Comparison of ENCODE assay signal across 36 cellular contexts in genomic region chr16:27191352-27191924, GRCh38.
"Had no signal": no experiment of that assay in that cellular context is flagged by ENCODE, and none has a peak within 500 bp of the region (broad histone marks: within the 10 kb centered on the region; RNA-seq: fewer than 3 reads in every experiment).

No MANE protein-coding gene starts in this region.

- DNase-seq: activated B cell treated with CpG ODN at 0.5 μM for 24 hours; activated CD4-positive, alpha-beta T cell treated with anti-CD3 and anti-CD28 coated beads for 4 hours; activated CD4-positive, alpha-beta T cell treated with anti-CD3 and anti-CD28 coated beads, Interleukin-2, amount 50 U/mL, for 4 hours; activated CD4-positive, CD25-positive, alpha-beta regulatory T cell treated with anti-CD3 and anti-CD28 coated beads, Interleukin-2, amount 50 U/mL, for 72 hours; activated CD8-positive, alpha-beta T cell treated with anti-CD3 and anti-CD28 coated beads for 36 hours; activated effector memory CD4-positive, alpha-beta T cell treated with anti-CD3 and anti-CD28 coated beads, Interleukin-2, amount 50 U/mL, for 16 hours; activated naive CD4-positive, alpha-beta T cell; activated naive CD8-positive, alpha-beta T cell treated with anti-CD3 and anti-CD28 coated beads, Interleukin-2, amount 10 ng/mL, durations not matched to agents 7 days and 5 days; activated T-cell treated with anti-CD3 and anti-CD28 coated beads, Interleukin-2, amount 50 U/mL, for 1 hour; activated T-cell treated with anti-CD3 and anti-CD28 coated beads, Interleukin-2, amount 50 U/mL, for 72 hours; amygdala; MM.1S; MV-4-11; NCI-H1092; NCI-H1436 treated with DMSO at 0.1 percent for 48 hours; NCI-H1694 treated with DMSO at 0.1 percent for 48 hours; NCI-H2029; NCI-H2107; NCI-H2171; NCI-H510A; NCI-H526; NCI-H748 treated with DMSO at 0.1 percent for 48 hours; NK-92 treated with Interleukin-12 subunit alpha and Interleukin-12 subunit beta, amount 100 ng/mL, for 24 hours; PC-3; SW 1271; T-helper 1 cell; T-helper 2 cell; T-helper 9 cell had no signal

- ATAC-seq: activated CD8-positive, alpha-beta T cell treated with anti-CD3 and anti-CD28 coated beads for 36 hours; activated T-cell treated with anti-CD3 and anti-CD28 coated beads, Interleukin-2, amount 50 U/mL, for 72 hours; activated T-helper 17 cell treated with anti-CD3 and anti-CD28 coated beads, Interleukin-2, amount 50 U/mL, for 72 hours; PC-3; Right ventricle myocardium inferior had no signal

- H3K9ac ChIP-seq: KMS-11 had no signal

- H3K36me3 ChIP-seq: ascending aorta, cardiac muscle cell had no signal

- FAIRE-seq: RCC 7860 had no signal

- H3K27me3 ChIP-seq: ascending aorta, cardiac muscle cell had no signal

- H3K4me2 ChIP-seq: KMS-11 had no signal

- H3K27ac ChIP-seq: ascending aorta, cardiac muscle cell, KMS-11, RWPE1, VCaP had no signal

- H3K4me3 ChIP-seq: ascending aorta, cardiac muscle cell had no signal

- H3K4me1 ChIP-seq: ascending aorta had no signal

- H3K9me3 ChIP-seq: ascending aorta had no signal
